Comparison of ENCODE assay signal across 9 cellular contexts in genomic region chr2:134217316-134217715, GRCh38. TPM values are rescaled to one million over a fixed set of nuclear protein-coding genes. Genes with fewer than 3 reads are reported as not detected.
DNase-seq lines count a peak whose midpoint lies in the region; ATAC-seq lines count a peak whose summit lies in the region.
"Had no signal": no experiment of that assay in that cellular context is flagged by ENCODE, and none has a peak within 500 bp of the region (broad histone marks: within the 10 kb centered on the region; RNA-seq: fewer than 3 reads in every experiment).

No MANE protein-coding gene starts in this region.

- H3K4me1 Mint-ChIP-seq in activated T-cell treated with anti-CD3 and anti-CD28 coated beads, Interleukin-2, amount 50 U/mL, for 4 hours (ENCODE audit: low read depth): peaks cover 65% of the 10 kb centered on the region
- H3K4me1 Mint-ChIP-seq in natural killer cell treated with Interleukin-12 subunit alpha and Interleukin-12 subunit beta and Interleukin-15 and Interleukin-18, amount 100 ng/mL, for 72 hours (ENCODE audit: low read depth in 2 of 2): peaks cover 63 to 64% of the 10 kb centered on the region in 2 donors

- H3K27me3 Mint-ChIP-seq in activated T-cell treated with anti-CD3 and anti-CD28 coated beads, Interleukin-2, amount 50 U/mL, for 4 hours (ENCODE audit: low read depth): no peaks in the 10 kb centered on the region
- no peaks in the 10 kb centered on the region for H3K27me3 Mint-ChIP-seq in natural killer cell treated with Interleukin-12 subunit alpha and Interleukin-12 subunit beta and Interleukin-15 and Interleukin-18, amount 100 ng/mL, for 72 hours

- DNase-seq in activated T-cell treated with anti-CD3 and anti-CD28 coated beads, Interleukin-2, amount 50 U/mL, for 4 hours: no peak
- DNase-seq in activated T-cell treated with anti-CD3 and anti-CD28 coated beads, Interleukin-2, amount 50 U/mL, for 1 hour: no peak
- DNase-seq in T follicular helper cell (ENCODE audit: low read depth) (peak; percentile 22), superior temporal gyrus (ENCODE audit: extremely low spot score) (no peak)
- DNase-seq in natural killer cell treated with Interleukin-12 subunit alpha and Interleukin-12 subunit beta and Interleukin-15 and Interleukin-18, amount 100 ng/mL, for 72 hours (ENCODE audit: low spot score): no peak
- DNase-seq: amniotic stem cell had no signal

- H3K9me3 Mint-ChIP-seq in activated T-cell treated with anti-CD3 and anti-CD28 coated beads, Interleukin-2, amount 50 U/mL, for 4 hours: peaks cover 9% of the 10 kb centered on the region
- no peaks in the 10 kb centered on the region for H3K9me3 Mint-ChIP-seq in natural killer cell treated with Interleukin-12 subunit alpha and Interleukin-12 subunit beta and Interleukin-15 and Interleukin-18, amount 100 ng/mL, for 72 hours

- peaks cover 8% of the 10 kb centered on the region for H3K36me3 Mint-ChIP-seq in activated T-cell treated with anti-CD3 and anti-CD28 coated beads, Interleukin-2, amount 50 U/mL, for 4 hours (ENCODE audit: insufficient read depth)
- H3K36me3 Mint-ChIP-seq in natural killer cell treated with Interleukin-12 subunit alpha and Interleukin-12 subunit beta and Interleukin-15 and Interleukin-18, amount 100 ng/mL, for 72 hours: no peaks in the 10 kb centered on the region

- peak overlapping the region; percentile 61 to 64 for H3K27ac Mint-ChIP-seq in natural killer cell treated with Interleukin-12 subunit alpha and Interleukin-12 subunit beta and Interleukin-15 and Interleukin-18, amount 100 ng/mL, for 72 hours

- H3K4me3 Mint-ChIP-seq in activated T-cell treated with anti-CD3 and anti-CD28 coated beads, Interleukin-2, amount 50 U/mL, for 4 hours: peak overlapping the region; percentile 58
- H3K4me3 Mint-ChIP-seq in natural killer cell treated with Interleukin-12 subunit alpha and Interleukin-12 subunit beta and Interleukin-15 and Interleukin-18, amount 100 ng/mL, for 72 hours: peak overlapping the region; percentile 81

- ATAC-seq in activated T-cell treated with anti-CD3 and anti-CD28 coated beads, Interleukin-2, amount 50 U/mL, for 4 hours: peak in 1 of 2 donors; percentile 1
- ATAC-seq in GM21360 (IDR thresholded peaks at IDR 0.05; ENCODE audit: unreplicated experiment) (peak; percentile 3), HG02970 (IDR thresholded peaks at IDR 0.05; ENCODE audit: low FRiP score, unreplicated experiment) (no peak), GM18868 (IDR thresholded peaks at IDR 0.05; ENCODE audit: unreplicated experiment) (no peak)
- no peak for ATAC-seq in natural killer cell treated with Interleukin-12 subunit alpha and Interleukin-12 subunit beta and Interleukin-15 and Interleukin-18, amount 100 ng/mL, for 72 hours

RNA-seq across cellular contexts. Expression of gene MGAT5, which starts 36.6 kb away (rescaled TPM):
- total RNA-seq in activated T-cell treated with anti-CD3 and anti-CD28 coated beads, Interleukin-2, amount 50 U/mL, for 4 hours: 10 to 100 TPM; 58.7 to 69.8 (median 68.4) TPM
- 10 to 100 TPM; 58.1 to 99.5 TPM for total RNA-seq in natural killer cell treated with Interleukin-12 subunit alpha and Interleukin-12 subunit beta and Interleukin-15 and Interleukin-18, amount 100 ng/mL, for 72 hours
